In the genomic region with DNA sequence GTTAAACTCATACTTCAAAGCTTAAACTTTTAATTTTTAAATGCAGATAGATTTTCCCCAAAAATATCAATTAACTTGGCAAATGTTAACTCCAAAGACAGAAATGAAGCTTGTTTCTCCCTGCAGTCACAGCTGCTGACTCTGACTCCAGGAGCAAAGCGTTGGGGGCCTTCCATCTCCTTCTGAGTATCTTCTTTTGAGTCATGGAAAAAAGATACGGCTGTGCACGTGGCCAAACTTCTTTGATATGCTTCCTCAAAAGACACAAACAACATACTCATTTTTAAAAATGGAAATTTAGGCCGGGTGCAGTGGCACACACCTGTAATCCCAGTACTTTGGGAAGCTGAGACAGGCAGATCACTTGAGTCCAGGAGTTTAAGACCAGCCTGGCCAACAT, we compare ENCODE assay signal across 24 cellular contexts.
"Had no signal": no experiment of that assay in that cellular context is flagged by ENCODE, and none has a peak within 500 bp of the region (broad histone marks: within the 10 kb centered on the region; RNA-seq: fewer than 3 reads in every experiment).

No MANE protein-coding gene starts in this region.

- DNase-seq: KBM-7, MV-4-11, NCI-H1048, NCI-H1105 treated with DMSO at 0.1 percent for 48 hours, NCI-H1417 treated with DMSO at 0.1 percent for 48 hours, NCI-H146, NCI-H1694 treated with DMSO at 0.1 percent for 48 hours, NCI-H1930, NCI-H2081, NCI-H2107, NCI-H2171, NCI-H226, NCI-H446, NCI-H510A, NCI-H524 treated with DMSO at 0.1 percent for 48 hours, NCI-H69, NCI-H774, PC-3, SHP77, SK-N-SH had no signal

- FAIRE-seq: HTR-8/SVneo had no signal

- H3K4me2 ChIP-seq: SK-N-SH had no signal

- H3K9ac ChIP-seq: SK-N-SH had no signal

- H3K9me3 ChIP-seq: SK-N-SH had no signal

- ATAC-seq: Panc1, PC-3 had no signal

- H3K27ac ChIP-seq: HL-60, RWPE1 had no signal
